Comparison of ENCODE assay signal across 1 cellular context in the genomic region with DNA sequence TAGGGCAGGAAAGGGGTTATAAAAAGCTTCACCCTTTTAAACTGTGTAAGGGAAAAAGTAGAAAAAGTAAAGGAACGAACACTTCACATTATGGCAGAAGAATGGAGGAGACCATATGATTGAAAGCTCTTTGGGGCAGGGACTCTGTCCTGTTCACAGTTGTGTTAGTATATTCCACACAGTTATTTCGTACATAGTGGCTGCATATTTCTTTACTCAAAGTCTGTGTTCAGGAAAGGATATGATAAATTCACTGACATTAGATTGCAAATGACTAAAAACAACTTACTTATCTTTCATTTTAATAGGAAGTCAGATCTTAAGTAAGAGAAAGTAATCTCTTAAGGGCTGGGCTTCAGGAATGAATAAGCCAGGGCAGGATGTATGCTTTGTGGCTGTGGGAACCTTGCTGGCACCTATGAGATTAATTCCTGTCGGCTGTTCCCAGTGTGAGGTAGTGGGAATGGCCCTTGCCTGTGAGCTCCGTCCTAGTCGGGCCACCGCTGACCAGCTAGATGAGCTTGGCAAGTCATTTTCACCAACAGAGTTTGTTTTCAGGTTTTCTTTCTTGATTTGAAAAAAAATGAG.
TF ChIP-seq lines count a peak whose summit lies in the region.

No MANE protein-coding gene starts in this region.

TF ChIP-seq in HEK293, 187 proteins besides CTCF, POLR2A, EP300 and RAD21 (continued from another document):
- no peak for TF ChIP-seq ZNF704 (tag by site-specific recombination; IDR thresholded peaks at IDR 0.05)
- no peak for TF ChIP-seq RBAK (tag by site-specific recombination; IDR thresholded peaks at IDR 0.05)
- no peak for TF ChIP-seq ZNF2 (tag by site-specific recombination; IDR thresholded peaks at IDR 0.05)
- TF ChIP-seq, protein P1, sequence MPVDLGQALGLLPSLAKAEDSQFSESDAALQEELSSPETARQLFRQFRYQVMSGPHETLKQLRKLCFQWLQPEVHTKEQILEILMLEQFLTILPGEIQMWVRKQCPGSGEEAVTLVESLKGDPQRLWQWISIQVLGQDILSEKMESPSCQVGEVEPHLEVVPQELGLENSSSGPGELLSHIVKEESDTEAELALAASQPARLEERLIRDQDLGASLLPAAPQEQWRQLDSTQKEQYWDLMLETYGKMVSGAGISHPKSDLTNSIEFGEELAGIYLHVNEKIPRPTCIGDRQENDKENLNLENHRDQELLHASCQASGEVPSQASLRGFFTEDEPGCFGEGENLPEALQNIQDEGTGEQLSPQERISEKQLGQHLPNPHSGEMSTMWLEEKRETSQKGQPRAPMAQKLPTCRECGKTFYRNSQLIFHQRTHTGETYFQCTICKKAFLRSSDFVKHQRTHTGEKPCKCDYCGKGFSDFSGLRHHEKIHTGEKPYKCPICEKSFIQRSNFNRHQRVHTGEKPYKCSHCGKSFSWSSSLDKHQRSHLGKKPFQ (tag by site-specific recombination; IDR thresholded peaks at IDR 0.05): no peak
- no peak for TF ChIP-seq BCL6B (tag by site-specific recombination; IDR thresholded peaks at IDR 0.05)
- TF ChIP-seq, protein P2, sequence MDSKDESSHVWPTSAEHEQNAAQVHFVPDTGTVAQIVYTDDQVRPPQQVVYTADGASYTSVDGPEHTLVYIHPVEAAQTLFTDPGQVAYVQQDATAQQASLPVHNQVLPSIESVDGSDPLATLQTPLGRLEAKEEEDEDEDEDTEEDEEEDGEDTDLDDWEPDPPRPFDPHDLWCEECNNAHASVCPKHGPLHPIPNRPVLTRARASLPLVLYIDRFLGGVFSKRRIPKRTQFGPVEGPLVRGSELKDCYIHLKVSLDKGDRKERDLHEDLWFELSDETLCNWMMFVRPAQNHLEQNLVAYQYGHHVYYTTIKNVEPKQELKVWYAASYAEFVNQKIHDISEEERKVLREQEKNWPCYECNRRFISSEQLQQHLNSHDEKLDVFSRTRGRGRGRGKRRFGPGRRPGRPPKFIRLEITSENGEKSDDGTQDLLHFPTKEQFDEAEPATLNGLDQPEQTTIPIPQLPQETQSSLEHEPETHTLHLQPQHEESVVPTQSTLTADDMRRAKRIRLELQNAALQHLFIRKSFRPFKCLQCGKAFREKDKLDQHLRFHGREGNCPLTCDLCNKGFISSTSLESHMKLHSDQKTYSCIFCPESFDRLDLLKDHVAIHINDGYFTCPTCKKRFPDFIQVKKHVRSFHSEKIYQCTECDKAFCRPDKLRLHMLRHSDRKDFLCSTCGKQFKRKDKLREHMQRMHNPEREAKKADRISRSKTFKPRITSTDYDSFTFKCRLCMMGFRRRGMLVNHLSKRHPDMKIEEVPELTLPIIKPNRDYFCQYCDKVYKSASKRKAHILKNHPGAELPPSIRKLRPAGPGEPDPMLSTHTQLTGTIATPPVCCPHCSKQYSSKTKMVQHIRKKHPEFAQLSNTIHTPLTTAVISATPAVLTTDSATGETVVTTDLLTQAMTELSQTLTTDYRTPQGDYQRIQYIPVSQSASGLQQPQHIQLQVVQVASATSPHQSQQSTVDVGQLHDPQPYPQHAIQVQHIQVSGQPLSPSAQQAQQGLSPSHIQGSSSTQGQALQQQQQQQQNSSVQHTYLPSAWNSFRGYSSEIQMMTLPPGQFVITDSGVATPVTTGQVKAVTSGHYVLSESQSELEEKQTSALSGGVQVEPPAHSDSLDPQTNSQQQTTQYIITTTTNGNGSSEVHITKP (tag by site-specific recombination; IDR thresholded peaks at IDR 0.05): 0 out of 2 replicates have a peak, but pooled peaks have one; percentile 53
- TF ChIP-seq ZNF266 (tag by site-specific recombination; IDR thresholded peaks at IDR 0.05; ENCODE audit: low read depth): no peak
- TF ChIP-seq ATF2 (tag by site-specific recombination; IDR thresholded peaks at IDR 0.05; ENCODE audit: low read depth): no peak
- no peak for TF ChIP-seq ZNF404 (tag by site-specific recombination; IDR thresholded peaks at IDR 0.05)
- no peak for TF ChIP-seq ZNF37A (tag by site-specific recombination; IDR thresholded peaks at IDR 0.05)
- no peak for TF ChIP-seq PATZ1 (tag by site-specific recombination; IDR thresholded peaks at IDR 0.05)
- TF ChIP-seq, protein P3, sequence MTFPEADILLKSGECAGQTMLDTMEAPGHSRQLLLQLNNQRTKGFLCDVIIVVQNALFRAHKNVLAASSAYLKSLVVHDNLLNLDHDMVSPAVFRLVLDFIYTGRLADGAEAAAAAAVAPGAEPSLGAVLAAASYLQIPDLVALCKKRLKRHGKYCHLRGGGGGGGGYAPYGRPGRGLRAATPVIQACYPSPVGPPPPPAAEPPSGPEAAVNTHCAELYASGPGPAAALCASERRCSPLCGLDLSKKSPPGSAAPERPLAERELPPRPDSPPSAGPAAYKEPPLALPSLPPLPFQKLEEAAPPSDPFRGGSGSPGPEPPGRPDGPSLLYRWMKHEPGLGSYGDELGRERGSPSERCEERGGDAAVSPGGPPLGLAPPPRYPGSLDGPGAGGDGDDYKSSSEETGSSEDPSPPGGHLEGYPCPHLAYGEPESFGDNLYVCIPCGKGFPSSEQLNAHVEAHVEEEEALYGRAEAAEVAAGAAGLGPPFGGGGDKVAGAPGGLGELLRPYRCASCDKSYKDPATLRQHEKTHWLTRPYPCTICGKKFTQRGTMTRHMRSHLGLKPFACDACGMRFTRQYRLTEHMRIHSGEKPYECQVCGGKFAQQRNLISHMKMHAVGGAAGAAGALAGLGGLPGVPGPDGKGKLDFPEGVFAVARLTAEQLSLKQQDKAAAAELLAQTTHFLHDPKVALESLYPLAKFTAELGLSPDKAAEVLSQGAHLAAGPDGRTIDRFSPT (tag by site-specific recombination; IDR thresholded peaks at IDR 0.05): no peak
- TF ChIP-seq KLF7 (tag by site-specific recombination; IDR thresholded peaks at IDR 0.05; ENCODE audit: borderline replicate concordance): no peak
